Comparison of ENCODE assay signal across 6 cellular contexts in genomic region chr4:179509489-179509888, GRCh38.
"Had no signal": no experiment of that assay in that cellular context is flagged by ENCODE, and none has a peak within 500 bp of the region (broad histone marks: within the 10 kb centered on the region; RNA-seq: fewer than 3 reads in every experiment).

No MANE protein-coding gene starts in this region.

- ATAC-seq: HepG2, K562 had no signal

- H3K27ac Mint-ChIP-seq: IgD-negative memory B cell had no signal

- H3K36me3 Mint-ChIP-seq: IgD-negative memory B cell had no signal

- H3K4me3 Mint-ChIP-seq: IgD-negative memory B cell had no signal

- H3K27me3 Mint-ChIP-seq: IgD-negative memory B cell had no signal

- H3K4me1 Mint-ChIP-seq: IgD-negative memory B cell had no signal

- DNase-seq: IMR-90, KBM-7, KG1 had no signal
